Comparison of ENCODE assay signal across 17 cellular contexts in the genomic region with DNA sequence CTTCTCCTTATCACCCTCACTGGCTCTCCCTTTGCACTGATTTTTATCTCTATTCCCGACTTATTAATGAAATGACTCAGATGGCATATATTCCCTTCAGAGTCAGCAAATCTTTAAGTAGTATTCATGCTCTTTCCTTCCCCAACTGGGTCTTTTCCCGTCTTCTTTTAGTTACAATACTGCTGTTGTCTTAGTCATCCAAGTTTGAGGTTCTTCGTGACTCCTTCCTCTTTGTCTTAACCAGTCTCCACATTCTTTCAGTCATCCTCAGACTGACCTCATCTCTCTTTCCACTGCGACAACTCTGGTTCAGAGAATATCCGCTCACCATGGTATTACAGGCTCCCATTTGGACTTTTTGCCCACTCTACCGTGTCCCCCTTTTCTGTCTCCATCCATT. TPM values are rescaled to one million over a fixed set of nuclear protein-coding genes. Genes with fewer than 3 reads are reported as not detected.
DNase-seq lines count a peak whose midpoint lies in the region; ATAC-seq, FAIRE-seq and TF ChIP-seq lines count a peak whose summit lies in the region.
"Had no signal": no experiment of that assay in that cellular context is flagged by ENCODE, and none has a peak within 500 bp of the region (broad histone marks: within the 10 kb centered on the region; RNA-seq: fewer than 3 reads in every experiment).

No MANE protein-coding gene starts in this region.

- no peaks in the 10 kb centered on the region for H3K9me3 Mint-ChIP-seq in activated naive CD8-positive, alpha-beta T cell treated with anti-CD3 and anti-CD28 coated beads, Interleukin-2, amount 50 U/mL, for 24 hours
- H3K9me3 Mint-ChIP-seq: effector memory CD8-positive, alpha-beta T cell; natural killer cell treated with Interleukin-12 subunit alpha and Interleukin-12 subunit beta and Interleukin-15 and Interleukin-18, amount 100 ng/mL, for 72 hours had no signal

- CTCF ChIA-PET in HepG2 (lab: Yijun Ruan, JAX; ENCODE audit: low intra/inter-chr PET ratio, low total read pairs) = no interaction called here

- DNase-seq in A172 (ENCODE audit: low spot score) (peak; percentile 45), HT1080 (ENCODE audit: low read depth) (peak; percentile 94), iris pigment epithelial cell (ENCODE audit: low read depth) (peak; percentile 60), HepG2 (ENCODE audit: low spot score) (no peak), HTR-8/SVneo (ENCODE audit: insufficient read length, low spot score) (no peak), NCI-H1048 (lab: John Stamatoyannopoulos, UW) (no peak)
- DNase-seq in activated naive CD8-positive, alpha-beta T cell treated with anti-CD3 and anti-CD28 coated beads, Interleukin-2, amount 50 U/mL, for 24 hours = no peak
- DNase-seq: activated CD4-positive, alpha-beta T cell treated with anti-CD3 and anti-CD28 coated beads for 48 hours; activated gamma-delta T cell; effector memory CD8-positive, alpha-beta T cell; islet precursor cell; NCI-H1105; NCI-H2081 treated with DMSO at 0.1 percent for 48 hours had no signal

- peak overlapping the region; percentile 2 for H3K27ac Mint-ChIP-seq in activated naive CD8-positive, alpha-beta T cell treated with anti-CD3 and anti-CD28 coated beads, Interleukin-2, amount 50 U/mL, for 24 hours
- H3K27ac Mint-ChIP-seq: effector memory CD8-positive, alpha-beta T cell; natural killer cell treated with Interleukin-12 subunit alpha and Interleukin-12 subunit beta and Interleukin-15 and Interleukin-18, amount 100 ng/mL, for 72 hours had no signal

- no peak overlapping the region for H3K4me2 ChIP-seq in HepG2 (ENCODE audit: low read depth, low read length)

- no peak overlapping the region for H3K4me3 Mint-ChIP-seq in activated naive CD8-positive, alpha-beta T cell treated with anti-CD3 and anti-CD28 coated beads, Interleukin-2, amount 50 U/mL, for 24 hours
- H3K4me3 Mint-ChIP-seq: effector memory CD8-positive, alpha-beta T cell; natural killer cell treated with Interleukin-12 subunit alpha and Interleukin-12 subunit beta and Interleukin-15 and Interleukin-18, amount 100 ng/mL, for 72 hours had no signal

- no peaks in the 10 kb centered on the region for H3K27me3 ChIP-seq in HepG2 (ENCODE audit: control insufficient read depth in 1 of 2, insufficient read depth in 2 of 2, low read length in 2 of 2)

- H4K20me1 ChIP-seq in HepG2 (ENCODE audit: insufficient read depth, low read length) = peaks cover 4% of the 10 kb centered on the region

- no peak overlapping the region for H3K27ac ChIP-seq in HepG2 (ENCODE audit: extremely low read length, insufficient read depth, low read length)
- H3K27ac ChIP-seq: HL-60 had no signal

- no peak overlapping the region for H2AFZ ChIP-seq in HepG2 (ENCODE audit: low read length)

- peaks cover 35% of the 10 kb centered on the region for H3K36me3 Mint-ChIP-seq in activated naive CD8-positive, alpha-beta T cell treated with anti-CD3 and anti-CD28 coated beads, Interleukin-2, amount 50 U/mL, for 24 hours (ENCODE audit: low read depth)

- no peaks in the 10 kb centered on the region for H3K4me1 ChIP-seq in HepG2 (ENCODE audit: insufficient read depth, low read length)

- no peak for TF ChIP-seq CTCF in HepG2 (CRISPR knock-in tag; IDR thresholded peaks at IDR 0.05)

- WGBS in HepG2 (ENCODE audit: low lambda C conversion rate) = 97% methylated on average over 6 of the region's 6 CpGs

- H3K4me3 ChIP-seq in HepG2 (replicated peaks in 1 of 3; ENCODE audit: insufficient read depth in 1 of 3, low read depth in 2 of 3, low read length in 3 of 3) = no peak overlapping the region
- H3K4me3 ChIP-seq: K562 had no signal

- POLR2A ChIA-PET in HepG2 (lab: Yijun Ruan, JAX) = no interaction called here

- H3K79me2 ChIP-seq in HepG2 (ENCODE audit: insufficient read depth, low read length) = peaks cover 28% of the 10 kb centered on the region

- BruUV-seq in HepG2 (replicated peaks; lab: Mats Ljungman, UMichigan) = no TSS peak

- H3K9ac ChIP-seq in HepG2 (ENCODE audit: insufficient read depth, low read depth, low read length) = no peak overlapping the region

- no peaks in the 10 kb centered on the region for H3K27me3 Mint-ChIP-seq in activated naive CD8-positive, alpha-beta T cell treated with anti-CD3 and anti-CD28 coated beads, Interleukin-2, amount 50 U/mL, for 24 hours
- H3K27me3 Mint-ChIP-seq: effector memory CD8-positive, alpha-beta T cell; natural killer cell treated with Interleukin-12 subunit alpha and Interleukin-12 subunit beta and Interleukin-15 and Interleukin-18, amount 100 ng/mL, for 72 hours had no signal

- TF ChIP-seq EP300 in HepG2 (IDR thresholded peaks at IDR 0.05; ENCODE audit: low read depth in 2 of 2, low read length in 2 of 2) (no peak), HepG2 (CRISPR knock-in tag; IDR thresholded peaks at IDR 0.05; ENCODE audit: borderline replicate concordance) (no peak)

- peak; percentile 47 for ATAC-seq in activated naive CD8-positive, alpha-beta T cell treated with anti-CD3 and anti-CD28 coated beads, Interleukin-2, amount 50 U/mL, for 24 hours
- ATAC-seq in GM18868 (IDR thresholded peaks at IDR 0.05; ENCODE audit: unreplicated experiment) (no peak), HepG2 (no peak)
- ATAC-seq: effector memory CD8-positive, alpha-beta T cell; K562; natural killer cell treated with Interleukin-12 subunit alpha and Interleukin-12 subunit beta and Interleukin-15 and Interleukin-18, amount 100 ng/mL, for 72 hours had no signal

- in situ Hi-C loops in HepG2 (cut with HindIII; ENCODE audit: extremely low pct_ligation_motif_present, low pct_unique_long_range_greater_than_20kb) = no loop called here

- peaks cover 21% of the 10 kb centered on the region for H3K4me1 Mint-ChIP-seq in activated naive CD8-positive, alpha-beta T cell treated with anti-CD3 and anti-CD28 coated beads, Interleukin-2, amount 50 U/mL, for 24 hours

- peaks cover 16 to 65% of the 10 kb centered on the region in 2 experiments for H3K36me3 ChIP-seq in HepG2 (replicated peaks in 1 of 2; ENCODE audit: control insufficient read depth in 1 of 2, insufficient read depth in 2 of 2, low read length in 2 of 2)

- no peaks in the 10 kb centered on the region for H3K9me3 ChIP-seq in HepG2 (ENCODE audit: low read length)

- FAIRE-seq in HepG2 (lab: Jason Lieb, UNC) = no peak
- no peak for FAIRE-seq in HTR-8/SVneo (lab: Jason Lieb, UNC)
- FAIRE-seq: K562 had no signal

- intact Hi-C loops in HepG2 (cut with micrococcal nuclease; ENCODE audit: unreplicated experiment) = no loop called here

- TF ChIP-seq POLR2A in HepG2 (IDR thresholded peaks at IDR 0.05; ENCODE audit: insufficient read depth in 1 of 2, low read depth in 2 of 2, low read length in 2 of 2) = no peak

- TF ChIP-seq RAD21 in HepG2 (CRISPR knock-in tag; IDR thresholded peaks at IDR 0.05) = no peak

RNA-seq across cellular contexts. Expression of a gene that starts 12.4 kb away (rescaled TPM):
- total RNA-seq in A172 (2014; rRNA removed; shearing (Covaris generic)) = 9.6 and 10.4 TPM in 2 replicates
- 9.2 TPM in 2 replicates for total RNA-seq in HT1080 (2014; rRNA removed; shearing (Covaris generic))
- polyA plus RNA-seq in HT1080 (2015; cell fraction: cytosol; rRNA removed) = 12.4 and 18.2 TPM in 2 replicates
- polyA plus RNA-seq in HT1080 (2015; cell fraction: nucleus; rRNA removed) = 27.0 and 30.0 TPM in 2 replicates
- 3.6 and 4.5 TPM in 2 replicates for total RNA-seq in HepG2 (2016; rRNA removed; fragmentation: Illumina TruSeq; extraction: Trizol)
- 1.1 and 1.2 TPM in 2 replicates for total RNA-seq in HepG2 (2016; cell fraction: cytosol; rRNA removed; fragmentation: Illumina TruSeq; extraction: Trizol; ENCODE audit: low read depth)
- 3.5 and 5.6 TPM in 2 replicates for total RNA-seq in HepG2 (2016; cell fraction: insoluble cytoplasmic fraction; rRNA removed; fragmentation: Illumina TruSeq; extraction: Trizol)
- 2.8 and 3.6 TPM in 2 replicates for total RNA-seq in HepG2 (2016; cell fraction: membrane; rRNA removed; fragmentation: Illumina TruSeq; extraction: Trizol)
- total RNA-seq in HepG2 (2016; cell fraction: nucleus; rRNA removed; fragmentation: Illumina TruSeq; extraction: Trizol) = 4.0 TPM in 2 replicates
- polyA plus RNA-seq in HepG2 (2011; rRNA removed) = 2.2 and 2.5 TPM in 2 replicates
- 0.94 and 1.8 TPM in 2 replicates for polyA plus RNA-seq in HepG2 (2011; cell fraction: cytosol; rRNA removed)
- 1.3 and 2.0 TPM in 2 replicates for polyA plus RNA-seq in HepG2 (2011; cell fraction: nucleus; rRNA removed)
- 1.6 and 2.3 TPM in 2 replicates for polyA plus RNA-seq in HepG2 (2012)
- 0.49 and 0.52 TPM in 2 replicates for polyA plus RNA-seq in HepG2 (2016; cell fraction: cytosol; fragmentation: Illumina TruSeq; extraction: Trizol; ENCODE audit: low read depth)
- 3.5 and 4.0 TPM in 2 replicates for polyA plus RNA-seq in HepG2 (2016; cell fraction: insoluble cytoplasmic fraction; fragmentation: Illumina TruSeq; extraction: Trizol; ENCODE audit: low read depth)
- 1.4 and 1.5 TPM in 2 replicates for polyA plus RNA-seq in HepG2 (2016; cell fraction: membrane; fragmentation: Illumina TruSeq; extraction: Trizol; ENCODE audit: low read depth)
- 3.7 and 4.4 TPM in 2 replicates for polyA plus RNA-seq in HepG2 (2016; cell fraction: nucleus; fragmentation: Illumina TruSeq; extraction: Trizol; ENCODE audit: insufficient read depth, low read depth)
- polyA minus RNA-seq in HepG2 (2011; rRNA and poly(A)+ RNA removed; ENCODE audit: low replicate concordance) = 1.7 and 3.5 TPM in 2 replicates
- 1.1 and 1.4 TPM in 2 replicates for polyA minus RNA-seq in HepG2 (2011; cell fraction: cytosol; rRNA and poly(A)+ RNA removed)
- polyA minus RNA-seq in HepG2 (2011; cell fraction: nucleus; rRNA and poly(A)+ RNA removed) = 5.9 and 8.2 TPM in 2 replicates

RNA-seq across cellular contexts. Expression of a gene that starts 19.5 kb away (rescaled TPM):
- 41.2 and 55.3 TPM in 2 replicates for total RNA-seq in A172 (2014; rRNA removed; shearing (Covaris generic))
- total RNA-seq in HT1080 (2014; rRNA removed; shearing (Covaris generic)) = 78.9 and 81.1 TPM in 2 replicates
- 85.7 and 86.5 TPM in 2 replicates for polyA plus RNA-seq in HT1080 (2015; cell fraction: cytosol; rRNA removed)
- 42.7 and 47.0 TPM in 2 replicates for polyA plus RNA-seq in HT1080 (2015; cell fraction: nucleus; rRNA removed)
- total RNA-seq in HepG2 (2016; rRNA removed; fragmentation: Illumina TruSeq; extraction: Trizol) = 115 and 131 TPM in 2 replicates
- total RNA-seq in HepG2 (2016; cell fraction: cytosol; rRNA removed; fragmentation: Illumina TruSeq; extraction: Trizol; ENCODE audit: low read depth) = 18.3 and 23.7 TPM in 2 replicates
- total RNA-seq in HepG2 (2016; cell fraction: insoluble cytoplasmic fraction; rRNA removed; fragmentation: Illumina TruSeq; extraction: Trizol) = 118 and 149 TPM in 2 replicates
- 29.2 and 29.7 TPM in 2 replicates for total RNA-seq in HepG2 (2016; cell fraction: membrane; rRNA removed; fragmentation: Illumina TruSeq; extraction: Trizol)
- total RNA-seq in HepG2 (2016; cell fraction: nucleus; rRNA removed; fragmentation: Illumina TruSeq; extraction: Trizol) = 44.8 and 51.6 TPM in 2 replicates
- 141 and 155 TPM in 2 replicates for polyA plus RNA-seq in HepG2 (2011; rRNA removed)
- polyA plus RNA-seq in HepG2 (2011; cell fraction: cytosol; rRNA removed) = 81.9 and 104 TPM in 2 replicates
- 33.6 and 34.6 TPM in 2 replicates for polyA plus RNA-seq in HepG2 (2011; cell fraction: nucleus; rRNA removed)
- 197 and 266 TPM in 2 replicates for polyA plus RNA-seq in HepG2 (2012)
- 34.9 and 38.9 TPM in 2 replicates for polyA plus RNA-seq in HepG2 (2016; cell fraction: cytosol; fragmentation: Illumina TruSeq; extraction: Trizol; ENCODE audit: low read depth)
- polyA plus RNA-seq in HepG2 (2016; cell fraction: insoluble cytoplasmic fraction; fragmentation: Illumina TruSeq; extraction: Trizol; ENCODE audit: low read depth) = 167 and 187 TPM in 2 replicates
- polyA plus RNA-seq in HepG2 (2016; cell fraction: membrane; fragmentation: Illumina TruSeq; extraction: Trizol; ENCODE audit: low read depth) = 30.9 and 35.6 TPM in 2 replicates
- polyA plus RNA-seq in HepG2 (2016; cell fraction: nucleus; fragmentation: Illumina TruSeq; extraction: Trizol; ENCODE audit: insufficient read depth, low read depth) = 93.4 and 95.0 TPM in 2 replicates
- 11.7 and 21.1 TPM in 2 replicates for polyA minus RNA-seq in HepG2 (2011; rRNA and poly(A)+ RNA removed; ENCODE audit: low replicate concordance)
- polyA minus RNA-seq in HepG2 (2011; cell fraction: cytosol; rRNA and poly(A)+ RNA removed) = 29.6 and 36.6 TPM in 2 replicates
- 70.0 and 72.2 TPM in 2 replicates for polyA minus RNA-seq in HepG2 (2011; cell fraction: nucleus; rRNA and poly(A)+ RNA removed)

RNA-seq across cellular contexts. Expression of a gene that starts 20.5 kb away (rescaled TPM):
- total RNA-seq in A172 (2014; rRNA removed; shearing (Covaris generic)) = 77.5 and 114 TPM in 2 replicates
- 121 and 155 TPM in 2 replicates for total RNA-seq in HT1080 (2014; rRNA removed; shearing (Covaris generic))
- 74.8 and 90.2 TPM in 2 replicates for polyA plus RNA-seq in HT1080 (2015; cell fraction: cytosol; rRNA removed)
- 53.9 and 76.0 TPM in 2 replicates for polyA plus RNA-seq in HT1080 (2015; cell fraction: nucleus; rRNA removed)
- 152 and 233 TPM in 2 replicates for total RNA-seq in HepG2 (2016; rRNA removed; fragmentation: Illumina TruSeq; extraction: Trizol)
- total RNA-seq in HepG2 (2016; cell fraction: cytosol; rRNA removed; fragmentation: Illumina TruSeq; extraction: Trizol; ENCODE audit: low read depth) = 96.3 and 103 TPM in 2 replicates
- total RNA-seq in HepG2 (2016; cell fraction: insoluble cytoplasmic fraction; rRNA removed; fragmentation: Illumina TruSeq; extraction: Trizol) = 150 and 251 TPM in 2 replicates
- 93.8 and 116 TPM in 2 replicates for total RNA-seq in HepG2 (2016; cell fraction: membrane; rRNA removed; fragmentation: Illumina TruSeq; extraction: Trizol)
- 55.1 and 57.7 TPM in 2 replicates for total RNA-seq in HepG2 (2016; cell fraction: nucleus; rRNA removed; fragmentation: Illumina TruSeq; extraction: Trizol)
- 16.2 and 20.0 TPM in 2 replicates for polyA plus RNA-seq in HepG2 (2011; rRNA removed)
- 10.9 and 12.5 TPM in 2 replicates for polyA plus RNA-seq in HepG2 (2011; cell fraction: cytosol; rRNA removed)
- polyA plus RNA-seq in HepG2 (2011; cell fraction: nucleus; rRNA removed) = 7.9 and 12.8 TPM in 2 replicates
- polyA plus RNA-seq in HepG2 (2012) = 65.6 and 98.8 TPM in 2 replicates
- polyA plus RNA-seq in HepG2 (2016; cell fraction: cytosol; fragmentation: Illumina TruSeq; extraction: Trizol; ENCODE audit: low read depth) = 99.1 and 102 TPM in 2 replicates
- 274 and 298 TPM in 2 replicates for polyA plus RNA-seq in HepG2 (2016; cell fraction: insoluble cytoplasmic fraction; fragmentation: Illumina TruSeq; extraction: Trizol; ENCODE audit: low read depth)
- polyA plus RNA-seq in HepG2 (2016; cell fraction: membrane; fragmentation: Illumina TruSeq; extraction: Trizol; ENCODE audit: low read depth) = 96.2 and 118 TPM in 2 replicates
- polyA plus RNA-seq in HepG2 (2016; cell fraction: nucleus; fragmentation: Illumina TruSeq; extraction: Trizol; ENCODE audit: insufficient read depth, low read depth) = 116 and 117 TPM in 2 replicates
- 3.6 and 4.8 TPM in 2 replicates for polyA minus RNA-seq in HepG2 (2011; rRNA and poly(A)+ RNA removed; ENCODE audit: low replicate concordance)
- polyA minus RNA-seq in HepG2 (2011; cell fraction: cytosol; rRNA and poly(A)+ RNA removed) = 18.9 and 22.0 TPM in 2 replicates
- polyA minus RNA-seq in HepG2 (2011; cell fraction: nucleus; rRNA and poly(A)+ RNA removed) = 23.4 and 27.4 TPM in 2 replicates

Comparison
In these comparisons a context has a peak if more than half of its experiments do, and no peak if none do; other contexts are left out.
1. DNase-seq: peak in A172 (single experiment), HT1080 (single experiment) and iris pigment epithelial cell (single experiment); none in activated naive CD8-positive, alpha-beta T cell treated with anti-CD3 and anti-CD28 coated beads, Interleukin-2, amount 50 U/mL, for 24 hours (single experiment), HepG2 (single experiment), HTR-8/SVneo (single experiment) and NCI-H1048 (single experiment).